8 cellular contexts compared by ENCODE assay signal in genomic region chr1:200802865-200803512, GRCh38.
A peak's percentile ranks its signal among the peaks of the same experiment; 100 is the strongest.
DNase-seq lines count a peak whose midpoint lies in the region; ATAC-seq lines count a peak whose summit lies in the region.

No MANE protein-coding gene starts in this region.

- peaks cover 21% of the 10 kb centered on the region for H3K27me3 Mint-ChIP-seq in activated CD4-positive, alpha-beta memory T cell treated with anti-CD3 and anti-CD28 coated beads, Interleukin-2, amount 10 ng/mL, durations not matched to agents 7 days and 5 days
- H3K27me3 Mint-ChIP-seq in effector memory CD8-positive, alpha-beta T cell: peaks cover 8 to 11% of the 10 kb centered on the region in 2 donors
- H3K27me3 Mint-ChIP-seq in memory B cell: peaks cover 6% of the 10 kb centered on the region

- CTCF ChIA-PET in activated CD4-positive, alpha-beta memory T cell treated with anti-CD3 and anti-CD28 coated beads, Interleukin-2, amount 10 ng/mL, durations not matched to agents 7 days and 5 days (lab: Charles Lee): interaction anchor here (0.8 to 4.8 kb wide), 13 partner anchors 9 to 316 kb away, joined by 3 to 109 read pairs (median 3); partner anchors contain the start of genes DDX59 and KIF14

- H3K4me3 Mint-ChIP-seq in activated CD4-positive, alpha-beta memory T cell treated with anti-CD3 and anti-CD28 coated beads, Interleukin-2, amount 10 ng/mL, durations not matched to agents 7 days and 5 days: no peak overlapping the region
- H3K4me3 Mint-ChIP-seq in effector memory CD8-positive, alpha-beta T cell: no peak overlapping the region
- H3K4me3 Mint-ChIP-seq in memory B cell: no peak overlapping the region

- no peaks in the 10 kb centered on the region for H3K36me3 Mint-ChIP-seq in activated CD4-positive, alpha-beta memory T cell treated with anti-CD3 and anti-CD28 coated beads, Interleukin-2, amount 10 ng/mL, durations not matched to agents 7 days and 5 days (ENCODE audit: low read depth)
- no peaks in the 10 kb centered on the region for H3K36me3 Mint-ChIP-seq in effector memory CD8-positive, alpha-beta T cell (ENCODE audit: insufficient read depth)
- no peaks in the 10 kb centered on the region for H3K36me3 Mint-ChIP-seq in memory B cell

- H3K9me3 Mint-ChIP-seq in activated CD4-positive, alpha-beta memory T cell treated with anti-CD3 and anti-CD28 coated beads, Interleukin-2, amount 10 ng/mL, durations not matched to agents 7 days and 5 days: no peaks in the 10 kb centered on the region
- no peaks in the 10 kb centered on the region for H3K9me3 Mint-ChIP-seq in effector memory CD8-positive, alpha-beta T cell
- no peaks in the 10 kb centered on the region for H3K9me3 Mint-ChIP-seq in memory B cell

- H3K27ac Mint-ChIP-seq in activated CD4-positive, alpha-beta memory T cell treated with anti-CD3 and anti-CD28 coated beads, Interleukin-2, amount 10 ng/mL, durations not matched to agents 7 days and 5 days: no peak overlapping the region
- no peak overlapping the region for H3K27ac Mint-ChIP-seq in effector memory CD8-positive, alpha-beta T cell
- H3K27ac Mint-ChIP-seq in memory B cell: no peak overlapping the region

- peak; percentile 82 for ATAC-seq in GM18909 (IDR thresholded peaks at IDR 0.05; ENCODE audit: poor library complexity, unreplicated experiment)
- peak; percentile 85 for ATAC-seq in effector memory CD8-positive, alpha-beta T cell (replicated peaks)
- ATAC-seq in memory B cell (ENCODE audit: low read depth): peak; percentile 84

- DNase-seq in AG08395 (ENCODE audit: low spot score): peak; percentile 80
- DNase-seq in HK-2 (ENCODE audit: unreplicated experiment): peak; percentile 75
- DNase-seq in NCI-H774 (lab: John Stamatoyannopoulos, UW): peak; percentile 71
- DNase-seq in activated CD4-positive, alpha-beta memory T cell treated with anti-CD3 and anti-CD28 coated beads, Interleukin-2, amount 10 ng/mL, durations not matched to agents 7 days and 5 days: peak; percentile 75
- peak; percentile 58 to 76 (median 58) for DNase-seq in effector memory CD8-positive, alpha-beta T cell
- DNase-seq in memory B cell (ENCODE audit: low spot score in 2 of 2): peak; percentile 63 to 66
- peak; percentile 42 to 45 for DNase-seq in stimulated activated CD8-positive, alpha-beta memory T cell treated with anti-CD3 and anti-CD28 coated beads, Interleukin-15, amount 100 ng/mL, for 48 hours (ENCODE audit: low read depth in 2 of 2)

- H3K4me1 Mint-ChIP-seq in activated CD4-positive, alpha-beta memory T cell treated with anti-CD3 and anti-CD28 coated beads, Interleukin-2, amount 10 ng/mL, durations not matched to agents 7 days and 5 days: no peaks in the 10 kb centered on the region
- no peaks in the 10 kb centered on the region for H3K4me1 Mint-ChIP-seq in effector memory CD8-positive, alpha-beta T cell (ENCODE audit: low read depth in 2 of 2)
- H3K4me1 Mint-ChIP-seq in memory B cell: peaks cover 4% of the 10 kb centered on the region

- POLR2A ChIA-PET in activated CD4-positive, alpha-beta memory T cell treated with anti-CD3 and anti-CD28 coated beads, Interleukin-2, amount 10 ng/mL, durations not matched to agents 7 days and 5 days (lab: Charles Lee): interaction anchor here (0.6 to 0.7 kb wide), 2 partner anchors 181 to 368 kb away, joined by 3 to 4 read pairs; no protein-coding TSS in a partner anchor

Comparison
In these comparisons a context has a peak if more than half of its experiments do, and no peak if none do; other contexts are left out.
1. Peak in every context shown above with its lines: DNase-seq and ATAC-seq.